9 cellular contexts compared by ENCODE assay signal in the genomic region with DNA sequence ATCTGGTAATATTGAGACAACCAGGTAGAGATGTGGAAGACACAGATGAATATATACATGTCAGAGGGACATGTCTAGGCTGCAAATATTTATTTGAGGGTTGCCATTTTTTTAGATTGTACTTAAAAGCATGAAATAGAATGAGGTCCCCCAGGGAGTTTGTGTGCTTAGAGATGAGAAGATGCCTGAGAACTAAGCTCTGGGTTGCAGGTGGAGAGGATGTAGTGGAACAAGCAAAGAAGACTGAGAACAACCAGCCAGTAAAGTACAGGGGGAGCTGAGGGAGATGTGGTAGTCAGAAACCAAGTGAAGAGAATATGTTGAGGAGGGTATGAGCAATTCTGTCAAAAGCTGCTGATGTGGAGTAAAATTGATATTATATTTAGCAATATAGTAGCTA.
"Had no signal": no experiment of that assay in that cellular context is flagged by ENCODE, and none has a peak within 500 bp of the region (broad histone marks: within the 10 kb centered on the region; RNA-seq: fewer than 3 reads in every experiment).

No MANE protein-coding gene starts in this region.

- ATAC-seq: HCT116, HepG2 had no signal

- DNase-seq: GM23248, GOT3, H7, HFFc6, KBM-7 had no signal

- H3K36me3 ChIP-seq: HAP-1 had no signal

- H3K27ac ChIP-seq: GM23248, HL-60 had no signal

- H3K9me3 ChIP-seq: HAP-1 had no signal

- H2AFZ ChIP-seq: GM23248 had no signal

- H3K9ac ChIP-seq: GM23248 had no signal

- H3K4me3 ChIP-seq: GM23248, HAP-1 had no signal
